In genomic region chr14:99793213-99794155, GRCh38 we compare ENCODE assay signal across 8 cellular contexts. TPM values are rescaled to one million over a fixed set of nuclear protein-coding genes. Genes with fewer than 3 reads are reported as not detected.
DNase-seq lines count a peak whose midpoint lies in the region; ATAC-seq and TF ChIP-seq lines count a peak whose summit lies in the region.

A gene with protein sequence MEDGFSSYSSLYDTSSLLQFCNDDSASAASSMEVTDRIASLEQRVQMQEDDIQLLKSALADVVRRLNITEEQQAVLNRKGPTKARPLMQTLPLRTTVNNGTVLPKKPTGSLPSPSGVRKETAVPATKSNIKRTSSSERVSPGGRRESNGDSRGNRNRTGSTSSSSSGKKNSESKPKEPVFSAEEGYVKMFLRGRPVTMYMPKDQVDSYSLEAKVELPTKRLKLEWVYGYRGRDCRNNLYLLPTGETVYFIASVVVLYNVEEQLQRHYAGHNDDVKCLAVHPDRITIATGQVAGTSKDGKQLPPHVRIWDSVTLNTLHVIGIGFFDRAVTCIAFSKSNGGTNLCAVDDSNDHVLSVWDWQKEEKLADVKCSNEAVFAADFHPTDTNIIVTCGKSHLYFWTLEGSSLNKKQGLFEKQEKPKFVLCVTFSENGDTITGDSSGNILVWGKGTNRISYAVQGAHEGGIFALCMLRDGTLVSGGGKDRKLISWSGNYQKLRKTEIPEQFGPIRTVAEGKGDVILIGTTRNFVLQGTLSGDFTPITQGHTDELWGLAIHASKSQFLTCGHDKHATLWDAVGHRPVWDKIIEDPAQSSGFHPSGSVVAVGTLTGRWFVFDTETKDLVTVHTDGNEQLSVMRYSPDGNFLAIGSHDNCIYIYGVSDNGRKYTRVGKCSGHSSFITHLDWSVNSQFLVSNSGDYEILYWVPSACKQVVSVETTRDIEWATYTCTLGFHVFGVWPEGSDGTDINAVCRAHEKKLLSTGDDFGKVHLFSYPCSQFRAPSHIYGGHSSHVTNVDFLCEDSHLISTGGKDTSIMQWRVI (plus strand): TSS chr14:99793413. CDS start chr14:99793477, 64 bp downstream.

- H3K9ac ChIP-seq in liver (ENCODE audit: low read depth in 1 of 2, low read length in 2 of 2), result no peak within 1 kb of the TSS

- peak within 1 kb of the TSS; percentile 47 to 78 (median 68) for H3K4me3 ChIP-seq in dorsolateral prefrontal cortex
- peak within 1 kb of the TSS in 2 of 3 donors; percentile 50 to 85 for H3K4me3 ChIP-seq in liver (ENCODE audit: low read depth in 1 of 3, low read length in 3 of 3)

- WGBS in liver, result 1% methylated on average over 121 of the region's 121 CpGs

- peak within 1 kb of the TSS; percentile 58 to 95 (median 89) for H3K27ac ChIP-seq in dorsolateral prefrontal cortex
- H3K27ac ChIP-seq in liver (ENCODE audit: low read depth in 1 of 2, low read length in 2 of 2), result peak within 1 kb of the TSS; percentile 25 to 66

- CTCF ChIA-PET in activated CD4-positive, alpha-beta memory T cell treated with anti-CD3 and anti-CD28 coated beads, Interleukin-2, amount 10 ng/mL, durations not matched to agents 7 days and 5 days (lab: Charles Lee), result interaction anchor here (1.6 kb wide), 1 partner anchor 110 kb away, joined by 3 read pairs; the partner anchor contains the start of gene CYP46A1

- H3K4me3 Mint-ChIP-seq in activated CD4-positive, alpha-beta memory T cell treated with anti-CD3 and anti-CD28 coated beads, Interleukin-2, amount 10 ng/mL, durations not matched to agents 7 days and 5 days, result peak within 1 kb of the TSS; percentile 50

- DNase-seq in SKM-1 treated with dmso at 0.1 percent for 144 hours (lab: John Stamatoyannopoulos, UW; ENCODE audit: unreplicated experiment) (peak; percentile 1), SKM-1 (lab: John Stamatoyannopoulos, UW; ENCODE audit: unreplicated experiment) (no peak), NCI-H2227 treated with DMSO at 0.1 percent for 48 hours (lab: John Stamatoyannopoulos, UW) (peak; percentile 65), dorsolateral prefrontal cortex (peak; percentile 64 to 91 (median 83))
- DNase-seq in activated CD4-positive, alpha-beta memory T cell treated with anti-CD3 and anti-CD28 coated beads, Interleukin-2, amount 10 ng/mL, durations not matched to agents 7 days and 5 days, result peak; percentile 74
- DNase-seq in stimulated activated CD4-positive, alpha-beta T cell treated with anti-CD3 and anti-CD28 coated beads, Interleukin-4, amount 100 ng/mL, for 1 hour, result peak; percentile 77

- H3K27me3 Mint-ChIP-seq in activated CD4-positive, alpha-beta memory T cell treated with anti-CD3 and anti-CD28 coated beads, Interleukin-2, amount 10 ng/mL, durations not matched to agents 7 days and 5 days, result peaks cover 58% of the 10 kb centered on the region

- H3K9me3 Mint-ChIP-seq in activated CD4-positive, alpha-beta memory T cell treated with anti-CD3 and anti-CD28 coated beads, Interleukin-2, amount 10 ng/mL, durations not matched to agents 7 days and 5 days, result no peaks in the 10 kb centered on the region

- H3K4me1 Mint-ChIP-seq in activated CD4-positive, alpha-beta memory T cell treated with anti-CD3 and anti-CD28 coated beads, Interleukin-2, amount 10 ng/mL, durations not matched to agents 7 days and 5 days, result peaks cover 15% of the 10 kb centered on the region

- no peaks in the 10 kb centered on the region for H3K27me3 ChIP-seq in dorsolateral prefrontal cortex
- no peaks in the 10 kb centered on the region for H3K27me3 ChIP-seq in liver (ENCODE audit: control insufficient read depth in 4 of 4, insufficient read depth in 4 of 4, low read length in 3 of 4)

- intact Hi-C loops in dorsolateral prefrontal cortex (cut with DNase I), result loop anchor here (2.0 to 5.0 kb wide), 6 partner anchors 37 to 111 kb away; partner anchors contain the start of gene CYP46A1 (in 1 of the 2)

- H3K36me3 Mint-ChIP-seq in activated CD4-positive, alpha-beta memory T cell treated with anti-CD3 and anti-CD28 coated beads, Interleukin-2, amount 10 ng/mL, durations not matched to agents 7 days and 5 days (ENCODE audit: low read depth), result no peaks in the 10 kb centered on the region

- TF ChIP-seq RAD21 in liver (IDR thresholded peaks at IDR 0.05), result no peak

- H3K4me1 ChIP-seq in liver (ENCODE audit: control insufficient read depth in 4 of 4, insufficient read depth in 4 of 4, low read length in 3 of 4), result peaks cover 8 to 25% (median 15%) of the 10 kb centered on the region in 4 donors

- no peaks in the 10 kb centered on the region for H3K36me3 ChIP-seq in liver (ENCODE audit: control insufficient read depth in 4 of 4, insufficient read depth in 3 of 4, low read depth in 1 of 4, low read length in 3 of 4)

- TF ChIP-seq CTCF in dorsolateral prefrontal cortex (IDR thresholded peaks at IDR 0.05 in 54 of 56, conservative IDR thresholded peaks at IDR 0.05 in 2 of 56; ENCODE audit: low read depth in 1 of 56, partially characterized antibody in 56 of 56) (peak in 1 of 56 donors; percentile 20), liver (IDR thresholded peaks at IDR 0.05; ENCODE audit: low read depth, low read length, missing input control) (peak; percentile 25)

- peak; percentile 92 for ATAC-seq in HG02973 (IDR thresholded peaks at IDR 0.05; ENCODE audit: unreplicated experiment)

- H3K9me3 ChIP-seq in liver (ENCODE audit: control insufficient read depth in 4 of 4, low read length in 3 of 4), result no peaks in the 10 kb centered on the region

- no peak within 1 kb of the TSS for H3K27ac Mint-ChIP-seq in activated CD4-positive, alpha-beta memory T cell treated with anti-CD3 and anti-CD28 coated beads, Interleukin-2, amount 10 ng/mL, durations not matched to agents 7 days and 5 days

- POLR2A ChIA-PET in activated CD4-positive, alpha-beta memory T cell treated with anti-CD3 and anti-CD28 coated beads, Interleukin-2, amount 10 ng/mL, durations not matched to agents 7 days and 5 days (lab: Charles Lee), result no interaction called here

TF ChIP-seq in liver, 16 proteins besides CTCF, POLR2A, EP300 and RAD21:
- TF ChIP-seq JUND (IDR thresholded peaks at IDR 0.05) (no peak), RXRA (IDR thresholded peaks at IDR 0.05) (no peak), EGR1 (IDR thresholded peaks at IDR 0.05; ENCODE audit: low read depth in 2 of 2) (no peak), GABPA (IDR thresholded peaks at IDR 0.05 in 1 of 2, conservative IDR thresholded peaks at IDR 0.05 in 1 of 2) (no peak), HNF4A (conservative IDR thresholded peaks at IDR 0.05) (no peak), SP1 (IDR thresholded peaks at IDR 0.05) (no peak)
- TF ChIP-seq, protein P1, sequence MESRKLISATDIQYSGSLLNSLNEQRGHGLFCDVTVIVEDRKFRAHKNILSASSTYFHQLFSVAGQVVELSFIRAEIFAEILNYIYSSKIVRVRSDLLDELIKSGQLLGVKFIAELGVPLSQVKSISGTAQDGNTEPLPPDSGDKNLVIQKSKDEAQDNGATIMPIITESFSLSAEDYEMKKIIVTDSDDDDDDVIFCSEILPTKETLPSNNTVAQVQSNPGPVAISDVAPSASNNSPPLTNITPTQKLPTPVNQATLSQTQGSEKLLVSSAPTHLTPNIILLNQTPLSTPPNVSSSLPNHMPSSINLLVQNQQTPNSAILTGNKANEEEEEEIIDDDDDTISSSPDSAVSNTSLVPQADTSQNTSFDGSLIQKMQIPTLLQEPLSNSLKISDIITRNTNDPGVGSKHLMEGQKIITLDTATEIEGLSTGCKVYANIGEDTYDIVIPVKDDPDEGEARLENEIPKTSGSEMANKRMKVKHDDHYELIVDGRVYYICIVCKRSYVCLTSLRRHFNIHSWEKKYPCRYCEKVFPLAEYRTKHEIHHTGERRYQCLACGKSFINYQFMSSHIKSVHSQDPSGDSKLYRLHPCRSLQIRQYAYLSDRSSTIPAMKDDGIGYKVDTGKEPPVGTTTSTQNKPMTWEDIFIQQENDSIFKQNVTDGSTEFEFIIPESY (IDR thresholded peaks at IDR 0.05), result no peak

RNA-seq across cellular contexts. Expression of the gene that starts here (rescaled TPM):
- not detected for total RNA-seq in activated CD4-positive, alpha-beta memory T cell treated with anti-CD3 and anti-CD28 coated beads, Interleukin-2, amount 10 ng/mL, durations not matched to agents 7 days and 5 days
- total RNA-seq in dorsolateral prefrontal cortex, result 10 to 100 TPM; 24.3 to 74.2 (median 42.9) TPM
- total RNA-seq in liver, result 10 to 100 TPM in 1 of 2 donors, 1 to 10 TPM in 1; 5.1 to 14.6 TPM
- polyA plus RNA-seq in liver, result 1 to 10 TPM; 2.7 to 4.1 TPM

Comparison
In these comparisons a context has a peak if more than half of its experiments do, and no peak if none do; other contexts are left out.
1. RNA of the gene that starts here (total RNA-seq): 24.3 to 74.2 TPM in dorsolateral prefrontal cortex and 5.1 to 14.6 TPM in liver; not detected in activated CD4-positive, alpha-beta memory T cell treated with anti-CD3 and anti-CD28 coated beads, Interleukin-2, amount 10 ng/mL, durations not matched to agents 7 days and 5 days; every median in the first group is over 4 times any median in the second.
2. Peak in DNase-seq in activated CD4-positive, alpha-beta memory T cell treated with anti-CD3 and anti-CD28 coated beads, Interleukin-2, amount 10 ng/mL, durations not matched to agents 7 days and 5 days; RNA of the gene not detected or under 1 TPM.